1 cellular context compared by ENCODE assay signal in genomic region chr14:101301011-101301410, GRCh38.
TF ChIP-seq lines count a peak whose summit lies in the region.

No MANE protein-coding gene starts in this region.

TF ChIP-seq in H1, 55 proteins besides CTCF, POLR2A, EP300 and RAD21:
- TF ChIP-seq SIRT6 (IDR thresholded peaks at IDR 0.05; ENCODE audit: low read length): no peak
- TF ChIP-seq CHD2 (IDR thresholded peaks at IDR 0.05; ENCODE audit: low read length): no peak
- no peak for TF ChIP-seq ATF3 (IDR thresholded peaks at IDR 0.05; ENCODE audit: insufficient read depth, low read depth, low read length)
- no peak for TF ChIP-seq BCL11A (IDR thresholded peaks at IDR 0.05; ENCODE audit: low read depth in 2 of 2, low read length in 2 of 2)
